ENCODE assay signal across 20 cellular contexts in genomic region chrX:40130207-40130606, GRCh38. TPM values are rescaled to one million over a fixed set of nuclear protein-coding genes. Genes with fewer than 3 reads are reported as not detected.
DNase-seq lines count a peak whose midpoint lies in the region; ATAC-seq, FAIRE-seq and TF ChIP-seq lines count a peak whose summit lies in the region.
"Had no signal": no experiment of that assay in that cellular context is flagged by ENCODE, and none has a peak within 500 bp of the region (broad histone marks: within the 10 kb centered on the region; RNA-seq: fewer than 3 reads in every experiment).

No MANE protein-coding gene starts in this region.

- H3K27me3 Mint-ChIP-seq in astrocyte (ENCODE audit: low read depth, unreplicated experiment) (peaks cover 12% of the 10 kb centered on the region), natural killer cell (ENCODE audit: low read depth in 2 of 2) (no peaks in the 10 kb centered on the region)
- H3K27me3 Mint-ChIP-seq: activated naive CD4-positive, alpha-beta T cell treated with anti-CD3 and anti-CD28 coated beads, Interleukin-2, amount 50 U/mL, for 24 hours had no signal

- H3K9me3 Mint-ChIP-seq in astrocyte (ENCODE audit: unreplicated experiment), result no peaks in the 10 kb centered on the region
- no peaks in the 10 kb centered on the region for H3K9me3 Mint-ChIP-seq in natural killer cell
- H3K9me3 Mint-ChIP-seq: activated naive CD4-positive, alpha-beta T cell treated with anti-CD3 and anti-CD28 coated beads, Interleukin-2, amount 50 U/mL, for 24 hours had no signal

- peaks cover 0 to 6% of the 10 kb centered on the region in 2 experiments; a peak in 1 of 3 replicates for H3K36me3 ChIP-seq in HEK293 (ENCODE audit: control insufficient read depth in 2 of 2, insufficient read depth in 1 of 2, low read length in 2 of 2)
- no peaks in the 10 kb centered on the region for H3K36me3 ChIP-seq in astrocyte (ENCODE audit: insufficient read depth, low read length)
- no peaks in the 10 kb centered on the region for H3K36me3 ChIP-seq in adrenal gland (replicated peaks in 1 of 2)
- H3K36me3 ChIP-seq: gastroesophageal sphincter had no signal

- H3K79me2 ChIP-seq in astrocyte (ENCODE audit: insufficient read depth, low read length), result no peaks in the 10 kb centered on the region

- no peak for TF ChIP-seq POLR2A in adrenal gland (IDR thresholded peaks at IDR 0.05)

- H3K27ac Mint-ChIP-seq in astrocyte (ENCODE audit: unreplicated experiment) (peak overlapping the region; percentile 69), natural killer cell (no peak overlapping the region)
- H3K27ac Mint-ChIP-seq: activated naive CD4-positive, alpha-beta T cell treated with anti-CD3 and anti-CD28 coated beads, Interleukin-2, amount 50 U/mL, for 24 hours had no signal

- intact Hi-C loops in adrenal gland (cut with DNase I), result no loop called here
- intact Hi-C loops in natural killer cell (cut with micrococcal nuclease), result no loop called here

- ATAC-seq in natural killer cell, result no peak
- ATAC-seq: gastroesophageal sphincter, HepG2, Right ventricle myocardium inferior had no signal

- H3K4me3 ChIP-seq in HEK293 (ENCODE audit: low read depth, low read length) (no peak overlapping the region), astrocyte (ENCODE audit: insufficient read depth, low read depth, low read length) (no peak overlapping the region), adrenal gland (no peak overlapping the region)
- H3K4me3 ChIP-seq: gastroesophageal sphincter had no signal

- H3K27me3 ChIP-seq in astrocyte (ENCODE audit: insufficient read depth, low read length) (no peaks in the 10 kb centered on the region), adrenal gland (no peaks in the 10 kb centered on the region)
- H3K27me3 ChIP-seq: gastroesophageal sphincter had no signal

- H2AFZ ChIP-seq in astrocyte (ENCODE audit: low read depth, low read length), result no peak overlapping the region

- H3K4me2 ChIP-seq in astrocyte (ENCODE audit: low read length), result peak overlapping the region; percentile 33

- no peak overlapping the region for H3K9ac ChIP-seq in astrocyte (ENCODE audit: low read length)

- TF ChIP-seq CTCF in HEK293 (tag by site-specific recombination; IDR thresholded peaks at IDR 0.05) (no peak), astrocyte (IDR thresholded peaks at IDR 0.05; ENCODE audit: insufficient read depth, low read depth, low read length) (no peak), adrenal gland (IDR thresholded peaks at IDR 0.05) (no peak), natural killer cell (IDR thresholded peaks at IDR 0.05) (no peak)

- no peaks in the 10 kb centered on the region for H4K20me1 ChIP-seq in astrocyte (ENCODE audit: insufficient read depth, low read length)

- H3K27ac ChIP-seq in HEK293 (ENCODE audit: extremely low read depth, low read depth, low read length) (no peak overlapping the region), astrocyte (ENCODE audit: low read depth, low read length) (peak overlapping the region; percentile 33), adrenal gland (no peak overlapping the region)
- H3K27ac ChIP-seq: gastroesophageal sphincter had no signal

- POLR2A ChIA-PET in HEK293 (lab: Yijun Ruan, JAX), result interaction anchor here (0.6 to 2.6 kb wide), 2 partner anchors 12 to 45 kb away, joined by 3 to 7 read pairs; no protein-coding TSS in a partner anchor

- H3K4me1 ChIP-seq in HEK293 (ENCODE audit: control insufficient read depth, insufficient read depth, low read length), result no peaks in the 10 kb centered on the region
- peaks cover 23% of the 10 kb centered on the region for H3K4me1 ChIP-seq in astrocyte (ENCODE audit: insufficient read depth, low read length)
- peaks cover 0 to 10% of the 10 kb centered on the region in 2 donors for H3K4me1 ChIP-seq in adrenal gland (replicated peaks in 1 of 2)

- CTCF ChIA-PET in HEK293 (lab: Yijun Ruan, JAX), result no interaction called here

- peak; percentile 74 for FAIRE-seq in astrocyte (lab: Jason Lieb, UNC)
- FAIRE-seq: HepG2 had no signal

- DNase-seq in 8988T, result peak; percentile 50
- DNase-seq in astrocyte (ENCODE audit: low read depth), result peak; percentile 80
- DNase-seq in hepatic stellate cell (ENCODE audit: low spot score), result peak; percentile 49
- no peak for DNase-seq in adrenal gland
- no peak for DNase-seq in NAMALWA (ENCODE audit: low spot score)
- DNase-seq in natural killer cell, result no peak
- DNase-seq in KG1 (lab: John Stamatoyannopoulos, UW), result no peak
- DNase-seq: cortex of kidney; DND-41; GOT3; left cardiac atrium; NCI-H146; NCI-H526 treated with DMSO at 0.1 percent for 48 hours; stimulated activated CD4-positive, alpha-beta T cell treated with anti-CD3 and anti-CD28 coated beads, Interleukin-12 subunit alpha, Interleukin-12 subunit beta, amount 100 ng/mL, for 4 hours had no signal

- H3K4me1 Mint-ChIP-seq in astrocyte (ENCODE audit: low read depth, unreplicated experiment) (peaks cover 3% of the 10 kb centered on the region), natural killer cell (peaks cover 5 to 10% of the 10 kb centered on the region in 2 donors)

- no peaks in the 10 kb centered on the region for H3K9me3 ChIP-seq in HEK293 (ENCODE audit: control insufficient read depth, insufficient read depth, low read depth, low read length)
- no peaks in the 10 kb centered on the region for H3K9me3 ChIP-seq in astrocyte (ENCODE audit: insufficient read depth, low read depth, low read length)
- no peaks in the 10 kb centered on the region for H3K9me3 ChIP-seq in adrenal gland (replicated peaks in 1 of 3)
- H3K9me3 ChIP-seq: gastroesophageal sphincter had no signal

- 82 to 88% (median 83%) methylated on average over 2 to 6 of the region's 6 CpGs for WGBS in adrenal gland, 4 donors

- no peak overlapping the region for H3K4me3 Mint-ChIP-seq in astrocyte (ENCODE audit: unreplicated experiment)
- H3K4me3 Mint-ChIP-seq in natural killer cell, result no peak overlapping the region
- H3K4me3 Mint-ChIP-seq: activated naive CD4-positive, alpha-beta T cell treated with anti-CD3 and anti-CD28 coated beads, Interleukin-2, amount 50 U/mL, for 24 hours; neural crest cell had no signal

- H3K36me3 Mint-ChIP-seq in astrocyte (ENCODE audit: low read depth, unreplicated experiment) (no peaks in the 10 kb centered on the region), natural killer cell (no peaks in the 10 kb centered on the region)

TF ChIP-seq in HEK293, 187 proteins besides CTCF, POLR2A, EP300 and RAD21:
- TF ChIP-seq KLF17 (tag by site-specific recombination; IDR thresholded peaks at IDR 0.05) (0 out of 2 replicates have a peak, but pooled peaks have one; percentile 28), SCRT2 (tag by site-specific recombination; IDR thresholded peaks at IDR 0.05) (peak; percentile 85), ZNF571 (tag by site-specific recombination; IDR thresholded peaks at IDR 0.05) (no peak), ZNF155 (tag by site-specific recombination; IDR thresholded peaks at IDR 0.05) (no peak), SP7 (tag by site-specific recombination; IDR thresholded peaks at IDR 0.05) (peak; percentile 38; the same call in 1 of the 2 replicates), ZNF629 (tag by site-specific recombination; IDR thresholded peaks at IDR 0.05) (peak; percentile 48; the same call in 1 of the 2 replicates)

RNA-seq across cellular contexts. Expression of gene BCOR, which starts 32.4 kb away (rescaled TPM):
- total RNA-seq in astrocyte, result 9.0 TPM in 2 replicates
- total RNA-seq in adrenal gland, result 10 to 100 TPM; 21.7 to 42.9 (median 30.6) TPM
- polyA plus RNA-seq in adrenal gland, result 10 to 100 TPM; 13.7 to 16.0 (median 14.0) TPM
- 10 to 100 TPM; 20.0 to 35.2 (median 29.2) TPM for total RNA-seq in natural killer cell

Comparison
In these comparisons a context has a peak if more than half of its experiments do, and no peak if none do; other contexts are left out.
1. DNase-seq: peak in 8988T (single experiment), astrocyte (single experiment) and hepatic stellate cell (single experiment); none in adrenal gland (0 of 7), NAMALWA (single experiment), natural killer cell (single experiment) and KG1 (single experiment).